8 cellular contexts compared by ENCODE assay signal in the genomic region with DNA sequence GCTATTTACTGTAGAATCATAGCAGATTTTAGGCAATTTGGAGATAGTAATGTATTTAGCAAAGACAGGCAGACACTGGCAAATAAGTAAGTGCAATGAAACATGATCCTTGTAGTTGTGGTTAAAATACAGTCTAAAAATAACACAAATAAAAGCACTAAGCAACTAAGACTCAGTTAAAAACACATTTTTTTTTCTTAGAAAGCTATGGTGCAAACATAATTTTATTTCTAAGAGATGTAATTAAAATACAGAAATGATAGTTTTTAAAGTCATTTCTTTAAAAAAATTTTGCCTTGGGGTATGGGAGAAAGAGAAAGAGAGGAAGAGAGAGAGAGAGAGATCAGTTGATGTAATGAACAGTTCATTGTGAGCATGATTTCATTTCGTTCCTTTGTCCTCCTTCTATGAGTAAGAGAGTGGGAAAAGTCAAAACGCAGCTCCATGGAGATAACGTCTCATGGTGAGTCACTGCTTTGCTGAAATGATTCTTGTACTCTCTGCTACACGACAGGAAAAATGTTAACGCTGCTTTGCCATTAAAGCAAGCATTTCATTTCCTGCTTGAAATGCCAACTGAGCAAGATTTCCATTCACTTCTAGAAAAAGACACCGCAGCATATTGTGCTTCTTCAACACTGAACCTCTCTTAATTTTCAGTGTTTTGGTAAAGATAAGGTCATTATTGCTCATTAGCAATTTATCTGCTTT.
DNase-seq lines count a peak whose midpoint lies in the region; ATAC-seq and TF ChIP-seq lines count a peak whose summit lies in the region.

No MANE protein-coding gene starts in this region.

- H3K36me3 Mint-ChIP-seq in activated CD8-positive, alpha-beta T cell treated with anti-CD3 and anti-CD28 coated beads, Interleukin-2, amount 10 ng/mL, durations not matched to agents 7 days and 5 days (ENCODE audit: low read depth), result peaks cover 68% of the 10 kb centered on the region

- peak overlapping the region; percentile 31 for H3K4me3 Mint-ChIP-seq in activated CD8-positive, alpha-beta T cell treated with anti-CD3 and anti-CD28 coated beads, Interleukin-2, amount 10 ng/mL, durations not matched to agents 7 days and 5 days

- peak overlapping the region; percentile 27 for H3K4me3 ChIP-seq in fibroblast of villous mesenchyme (ENCODE audit: low read depth, low read length)

- ATAC-seq in HG02610 (IDR thresholded peaks at IDR 0.05; ENCODE audit: unreplicated experiment) (peak; percentile 96), HG03520 (IDR thresholded peaks at IDR 0.05; ENCODE audit: unreplicated experiment) (no peak)
- peak; percentile 85 for ATAC-seq in activated CD8-positive, alpha-beta T cell treated with anti-CD3 and anti-CD28 coated beads, Interleukin-2, amount 10 ng/mL, durations not matched to agents 7 days and 5 days

- peak overlapping the region; percentile 76 for H3K27ac Mint-ChIP-seq in activated CD8-positive, alpha-beta T cell treated with anti-CD3 and anti-CD28 coated beads, Interleukin-2, amount 10 ng/mL, durations not matched to agents 7 days and 5 days

- no peak for TF ChIP-seq CTCF in fibroblast of villous mesenchyme (IDR thresholded peaks at IDR 0.05; ENCODE audit: insufficient read depth, low read depth, low read length)

- H3K4me1 Mint-ChIP-seq in activated CD8-positive, alpha-beta T cell treated with anti-CD3 and anti-CD28 coated beads, Interleukin-2, amount 10 ng/mL, durations not matched to agents 7 days and 5 days (ENCODE audit: low read depth), result peaks cover 47% of the 10 kb centered on the region

- POLR2A ChIA-PET in activated CD8-positive, alpha-beta T cell treated with anti-CD3 and anti-CD28 coated beads, Interleukin-2, amount 10 ng/mL, durations not matched to agents 7 days and 5 days (lab: Charles Lee), result interaction anchor here (0.6 to 3.5 kb wide), 4 partner anchors 60 to 465 kb away, joined by 3 to 21 read pairs (median 4); a partner anchor contains a TSS

- CTCF ChIA-PET in activated CD8-positive, alpha-beta T cell treated with anti-CD3 and anti-CD28 coated beads, Interleukin-2, amount 10 ng/mL, durations not matched to agents 7 days and 5 days (lab: Charles Lee), result interaction anchor here (0.9 to 2.1 kb wide), 9 partner anchors 24 to 382 kb away, joined by 3 to 6 read pairs (median 4); no protein-coding TSS in a partner anchor

- H3K27me3 Mint-ChIP-seq in activated CD8-positive, alpha-beta T cell treated with anti-CD3 and anti-CD28 coated beads, Interleukin-2, amount 10 ng/mL, durations not matched to agents 7 days and 5 days (ENCODE audit: low read depth), result no peaks in the 10 kb centered on the region

- DNase-seq in Daoy (ENCODE audit: low read depth), result peak; percentile 94
- DNase-seq in NCI-H2171 (lab: John Stamatoyannopoulos, UW), result peak; percentile 23
- DNase-seq in activated CD8-positive, alpha-beta T cell treated with anti-CD3 and anti-CD28 coated beads, Interleukin-2, amount 10 ng/mL, durations not matched to agents 7 days and 5 days, result peak; percentile 45
- peak; percentile 89 for DNase-seq in fibroblast of villous mesenchyme (ENCODE audit: low read depth)
- peak; percentile 18 for DNase-seq in occipital lobe (lab: John Stamatoyannopoulos, UW)
- DNase-seq in NK-92 (lab: John Stamatoyannopoulos, UW; ENCODE audit: unreplicated experiment), result no peak

- H3K9me3 Mint-ChIP-seq in activated CD8-positive, alpha-beta T cell treated with anti-CD3 and anti-CD28 coated beads, Interleukin-2, amount 10 ng/mL, durations not matched to agents 7 days and 5 days (ENCODE audit: insufficient read depth), result no peaks in the 10 kb centered on the region
